In the genomic region with DNA sequence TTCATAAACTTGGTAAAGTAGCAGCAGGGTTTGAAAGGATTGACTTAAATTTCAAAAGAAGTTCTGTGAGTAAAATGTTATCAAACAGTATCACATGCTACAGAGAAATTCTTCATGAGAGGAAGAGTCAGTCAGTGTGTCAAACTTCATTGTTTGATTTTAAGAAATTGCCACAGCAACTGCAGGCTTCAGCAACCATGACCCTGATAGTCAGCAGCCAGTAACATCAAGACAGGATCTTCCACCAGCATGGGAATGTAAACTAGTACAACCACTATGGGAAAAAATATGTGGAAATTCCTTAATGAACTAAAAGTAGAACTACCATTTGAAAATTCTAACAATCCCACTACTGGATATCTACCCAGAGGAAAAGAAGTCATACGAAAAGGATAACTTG, we compare ENCODE assay signal across 34 cellular contexts. TPM values are rescaled to one million over a fixed set of nuclear protein-coding genes. Genes with fewer than 3 reads are reported as not detected.
"Had no signal": no experiment of that assay in that cellular context is flagged by ENCODE, and none has a peak within 500 bp of the region (broad histone marks: within the 10 kb centered on the region; RNA-seq: fewer than 3 reads in every experiment).

No MANE protein-coding gene starts in this region.

- H3K4me3 ChIP-seq: adrenal gland, cardiac muscle cell had no signal

- ATAC-seq: activated CD8-positive, alpha-beta T cell treated with anti-CD3 and anti-CD28 coated beads for 36 hours; activated naive CD4-positive, alpha-beta T cell treated with anti-CD3 and anti-CD28 coated beads, Interleukin-2, amount 50 U/mL, for 72 hours; activated T-cell treated with anti-CD3 and anti-CD28 coated beads, Interleukin-2, amount 50 U/mL, for 4 hours; activated T-cell treated with anti-CD3 and anti-CD28 coated beads, Interleukin-2, amount 50 U/mL, for 72 hours; activated T-helper 17 cell treated with anti-CD3 and anti-CD28 coated beads, Interleukin-2, amount 50 U/mL, for 72 hours had no signal

- H3K9me3 ChIP-seq: adrenal gland had no signal

- DNase-seq: activated B cell treated with CpG ODN at 0.5 μM for 24 hours; activated CD4-positive, alpha-beta memory T cell treated with anti-CD3 and anti-CD28 coated beads for 36 hours; activated CD4-positive, alpha-beta T cell treated with anti-CD3 and anti-CD28 coated beads for 4 hours; activated CD4-positive, alpha-beta T cell treated with anti-CD3 and anti-CD28 coated beads, Interleukin-2, amount 10 ng/mL, durations not matched to agents 24 days and 14 days; activated CD4-positive, alpha-beta T cell treated with anti-CD3 and anti-CD28 coated beads, Interleukin-2, amount 50 U/mL, for 1 hour; activated CD4-positive, alpha-beta T cell treated with anti-CD3 and anti-CD28 coated beads, Interleukin-2, amount 50 U/mL, for 4 hours; activated CD4-positive, CD25-positive, alpha-beta regulatory T cell treated with anti-CD3 and anti-CD28 coated beads, Interleukin-2, amount 50 U/mL, for 72 hours; activated CD8-positive, alpha-beta memory T cell treated with anti-CD3 and anti-CD28 coated beads, Interleukin-2, amount 50 U/mL, for 4 hours; activated CD8-positive, alpha-beta T cell treated with anti-CD3 and anti-CD28 coated beads for 36 hours; activated effector memory CD4-positive, alpha-beta T cell treated with anti-CD3 and anti-CD28 coated beads, Interleukin-2, amount 50 U/mL, for 16 hours; activated gamma-delta T cell treated with Interleukin-2 at 50 U/mL for 16 hours; activated naive CD4-positive, alpha-beta T cell; activated naive CD4-positive, alpha-beta T cell treated with anti-CD3 and anti-CD28 coated beads for 36 hours; activated naive CD4-positive, alpha-beta T cell treated with anti-CD3 and anti-CD28 coated beads, Interleukin-2, amount 50 U/mL, for 16 hours; activated naive CD8-positive, alpha-beta T cell treated with anti-CD3 and anti-CD28 coated beads for 36 hours; activated T-cell treated with anti-CD3 and anti-CD28 coated beads for 4 hours; activated T-cell treated with anti-CD3 and anti-CD28 coated beads, Interleukin-2, amount 50 U/mL, for 1 hour; activated T-cell treated with anti-CD3 and anti-CD28 coated beads, Interleukin-2, amount 50 U/mL, for 4 hours; activated T-cell treated with anti-CD3 and anti-CD28 coated beads, Interleukin-2, amount 50 U/mL, for 72 hours; adrenal gland; amniotic stem cell; aorta; caudate nucleus; cerebellar nuclear complex; T-helper 2 cell; T-helper 9 cell had no signal

- FAIRE-seq: bronchial epithelial cell, TTC549 had no signal

- H3K4me1 ChIP-seq: adrenal gland had no signal

- H3K27ac ChIP-seq: adrenal gland, cardiac muscle cell, VCaP had no signal

- H3K27me3 ChIP-seq: cardiac muscle cell had no signal

- H3K36me3 ChIP-seq: adrenal gland, cardiac muscle cell had no signal

RNA-seq across cellular contexts. Expression of a gene that starts 11.5 kb away (rescaled TPM):
- total RNA-seq: activated B cell treated with CpG ODN at 0.5 μM for 24 hours; activated CD4-positive, alpha-beta T cell treated with anti-CD3 and anti-CD28 coated beads, Interleukin-2, amount 10 ng/mL, durations not matched to agents 24 days and 14 days; activated naive CD4-positive, alpha-beta T cell treated with anti-CD3 and anti-CD28 coated beads, Interleukin-2, amount 50 U/mL, for 72 hours; activated T-helper 1 cell treated with anti-CD3 and anti-CD28 coated beads, Interleukin-12 subunit alpha, Interleukin-12 subunit beta, Interleukin-2, Interleukin-4 antibody, amounts not matched to agents 30 ng/mL and 10 ng/mL and 1 ng/mL, durations not matched to agents 14 hours and 24 hours and 36 hours; activated T-helper 17 cell treated with anti-CD3 and anti-CD28 coated beads, Interleukin-2, amount 50 U/mL, for 72 hours; adrenal gland; aorta; bronchial epithelial cell; chondrocyte had no signal

RNA-seq across cellular contexts. Expression of a gene that starts 25.2 kb away (rescaled TPM):
- total RNA-seq: bronchial epithelial cell had no signal
- polyA plus RNA-seq: aorta had no signal
